ENCODE assay signal across 27 cellular contexts in genomic region chr10:47283101-47283630, GRCh38. TPM values are rescaled to one million over a fixed set of nuclear protein-coding genes. Genes with fewer than 3 reads are reported as not detected.
"Had no signal": no experiment of that assay in that cellular context is flagged by ENCODE, and none has a peak within 500 bp of the region (broad histone marks: within the 10 kb centered on the region; RNA-seq: fewer than 3 reads in every experiment).

No MANE protein-coding gene starts in this region.

- H3K27ac Mint-ChIP-seq: memory B cell; nephron; stimulated activated memory B cell treated with anti-CD40 and anti-IgM and Interleukin-4, amounts not matched to agents 10 μg/mL and 1 μg/mL and 100 μg/mL, for 72 hours had no signal

- DNase-seq: dorsolateral prefrontal cortex; effector CD4-positive, alpha-beta T cell; foreskin fibroblast; gastrocnemius medialis; kidney; midbrain; occipital lobe; ovary; psoas muscle; spleen; stimulated activated CD4-positive, alpha-beta T cell treated with anti-CD3 and anti-CD28 coated beads, Interleukin-4, amount 100 ng/mL, for 4 hours; stimulated activated naive CD8-positive, alpha-beta T cell treated with anti-CD3 and anti-CD28 coated beads, Interleukin-15, Interleukin-2, amounts not matched to agents 100 U/mL and 50 U/mL, for 24 hours; substantia nigra; testis; tibial artery had no signal

- H3K9me3 Mint-ChIP-seq: memory B cell; naive thymus-derived CD4-positive, alpha-beta T cell; nephron; stimulated activated memory B cell treated with anti-CD40 and anti-IgM and Interleukin-4, amounts not matched to agents 10 μg/mL and 1 μg/mL and 100 μg/mL, for 72 hours had no signal

- H3K36me3 Mint-ChIP-seq: memory B cell; naive thymus-derived CD4-positive, alpha-beta T cell; stimulated activated memory B cell treated with anti-CD40 and anti-IgM and Interleukin-4, amounts not matched to agents 10 μg/mL and 1 μg/mL and 100 μg/mL, for 72 hours had no signal

- H3K4me3 Mint-ChIP-seq: memory B cell; naive thymus-derived CD4-positive, alpha-beta T cell; nephron; stimulated activated memory B cell treated with anti-CD40 and anti-IgM and Interleukin-4, amounts not matched to agents 10 μg/mL and 1 μg/mL and 100 μg/mL, for 72 hours had no signal

- ATAC-seq: esophagus mucosa; gastrocnemius medialis; left lobe of liver; naive thymus-derived CD4-positive, alpha-beta T cell; psoas muscle; right cardiac atrium; stimulated activated naive CD8-positive, alpha-beta T cell treated with anti-CD3 and anti-CD28 coated beads, Interleukin-15, Interleukin-2, amounts not matched to agents 100 U/mL and 50 U/mL, for 24 hours had no signal

RNA-seq across cellular contexts. Expression of gene GDF10, which starts 16.8 kb away (rescaled TPM):
- total RNA-seq: esophagus mucosa, glomerular endothelial cell, renal cortical epithelial cell had no signal

RNA-seq across cellular contexts. Expression of gene GDF2, which starts 39.1 kb away (rescaled TPM):
- total RNA-seq: esophagus mucosa; gastrocnemius medialis; glomerular endothelial cell; kidney; lung; mucosa of gallbladder; naive thymus-derived CD4-positive, alpha-beta T cell; occipital lobe; ovary; psoas muscle; renal cortical epithelial cell; spleen; upper lobe of left lung had no signal
